8 cellular contexts compared by ENCODE assay signal in the genomic region with DNA sequence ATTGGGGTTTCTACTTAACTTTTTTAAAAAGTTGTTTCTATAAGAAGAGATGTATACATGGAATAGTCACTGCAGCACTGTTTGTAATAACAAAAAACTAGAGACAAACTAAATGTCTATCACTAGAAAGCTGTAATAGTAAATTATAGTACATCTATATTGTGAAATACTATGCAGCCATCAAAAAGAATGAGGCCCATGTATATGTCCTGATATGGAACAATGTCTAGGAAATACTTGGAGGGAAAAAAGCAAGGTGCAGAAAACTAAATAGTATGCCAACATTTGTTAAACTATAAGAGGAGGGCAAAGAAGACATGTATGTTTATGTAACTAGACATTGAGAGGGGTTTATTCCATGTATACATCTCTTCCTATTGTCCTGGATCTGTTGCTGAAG.
"Had no signal": no experiment of that assay in that cellular context is flagged by ENCODE, and none has a peak within 500 bp of the region (broad histone marks: within the 10 kb centered on the region; RNA-seq: fewer than 3 reads in every experiment).

No MANE protein-coding gene starts in this region.

- ATAC-seq: HCT116 had no signal

- H3K9me3 ChIP-seq: HAP-1 had no signal

- H3K27ac ChIP-seq: GM23248, KMS-11 had no signal

- H2AFZ ChIP-seq: GM23248 had no signal

- H3K4me3 ChIP-seq: GM23248, HAP-1 had no signal

- DNase-seq: GM23248, GOT3, H7, IMR-90, KBM-7 had no signal

- H3K36me3 ChIP-seq: HAP-1 had no signal

- H3K9ac ChIP-seq: GM23248, KMS-11 had no signal

- H3K4me2 ChIP-seq: KMS-11 had no signal
